ENCODE assay signal across 1 cellular context in genomic region chr1:45550401-45551305, GRCh38.
TF ChIP-seq lines count a peak whose summit lies in the region.

Gene AKR1A1, plus strand, starts transcription at chr1:45550826. Its CDS starts 10,969 bp downstream, at chr1:45561795.

TF ChIP-seq in HEK293, 187 proteins besides CTCF, POLR2A, EP300 and RAD21 (continued from another document):
- TF ChIP-seq ZNF692 (tag by site-specific recombination; IDR thresholded peaks at IDR 0.05), result peak; percentile 68; the same call in 1 of the 2 replicates
- TF ChIP-seq ZFP41 (tag by site-specific recombination; IDR thresholded peaks at IDR 0.05; ENCODE audit: borderline replicate concordance), result no peak
- TF ChIP-seq, protein P1, sequence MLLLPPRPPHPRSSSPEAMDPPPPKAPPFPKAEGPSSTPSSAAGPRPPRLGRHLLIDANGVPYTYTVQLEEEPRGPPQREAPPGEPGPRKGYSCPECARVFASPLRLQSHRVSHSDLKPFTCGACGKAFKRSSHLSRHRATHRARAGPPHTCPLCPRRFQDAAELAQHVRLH (tag by site-specific recombination; IDR thresholded peaks at IDR 0.05), result 0 out of 2 replicates have a peak, but pooled peaks have one; percentile 11
- no peak for TF ChIP-seq TSHZ1 (tag by site-specific recombination; IDR thresholded peaks at IDR 0.05; ENCODE audit: borderline replicate concordance)
- peak; percentile 77 for TF ChIP-seq ZNF660 (tag by site-specific recombination; IDR thresholded peaks at IDR 0.05)
- TF ChIP-seq ZSCAN16 (tag by site-specific recombination; IDR thresholded peaks at IDR 0.05), result no peak
- no peak for TF ChIP-seq ZNF585B (tag by site-specific recombination; IDR thresholded peaks at IDR 0.05)
- no peak for TF ChIP-seq ZNF169 (tag by site-specific recombination; IDR thresholded peaks at IDR 0.05)
- no peak for TF ChIP-seq ZNF175 (tag by site-specific recombination; IDR thresholded peaks at IDR 0.05)
- no peak for TF ChIP-seq BCL6B (tag by site-specific recombination; IDR thresholded peaks at IDR 0.05)
- TF ChIP-seq ZNF792 (tag by site-specific recombination; IDR thresholded peaks at IDR 0.05), result no peak
- no peak for TF ChIP-seq ZNF621 (tag by site-specific recombination; IDR thresholded peaks at IDR 0.05)
- no peak for TF ChIP-seq ZNF140 (tag by site-specific recombination; IDR thresholded peaks at IDR 0.05)
- TF ChIP-seq, protein P2, sequence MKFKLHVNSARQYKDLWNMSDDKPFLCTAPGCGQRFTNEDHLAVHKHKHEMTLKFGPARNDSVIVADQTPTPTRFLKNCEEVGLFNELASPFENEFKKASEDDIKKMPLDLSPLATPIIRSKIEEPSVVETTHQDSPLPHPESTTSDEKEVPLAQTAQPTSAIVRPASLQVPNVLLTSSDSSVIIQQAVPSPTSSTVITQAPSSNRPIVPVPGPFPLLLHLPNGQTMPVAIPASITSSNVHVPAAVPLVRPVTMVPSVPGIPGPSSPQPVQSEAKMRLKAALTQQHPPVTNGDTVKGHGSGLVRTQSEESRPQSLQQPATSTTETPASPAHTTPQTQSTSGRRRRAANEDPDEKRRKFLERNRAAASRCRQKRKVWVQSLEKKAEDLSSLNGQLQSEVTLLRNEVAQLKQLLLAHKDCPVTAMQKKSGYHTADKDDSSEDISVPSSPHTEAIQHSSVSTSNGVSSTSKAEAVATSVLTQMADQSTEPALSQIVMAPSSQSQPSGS (tag by site-specific recombination; IDR thresholded peaks at IDR 0.05; ENCODE audit: low read depth), result no peak
- no peak for TF ChIP-seq ZNF48 (tag by site-specific recombination; IDR thresholded peaks at IDR 0.05)
- peak; percentile 98 for TF ChIP-seq ZBTB17 (tag by site-specific recombination; IDR thresholded peaks at IDR 0.05)
- no peak for TF ChIP-seq ZNF433 (tag by site-specific recombination; IDR thresholded peaks at IDR 0.05; ENCODE audit: low read depth)
- peak; percentile 50; the same call in 1 of the 2 replicates for TF ChIP-seq ZBTB20 (tag by site-specific recombination; IDR thresholded peaks at IDR 0.05)
- peak; percentile 85 for TF ChIP-seq ZSCAN30 (tag by site-specific recombination; IDR thresholded peaks at IDR 0.05)
- peak; percentile 64; the same call in 1 of the 2 replicates for TF ChIP-seq ZFP69B (tag by site-specific recombination; IDR thresholded peaks at IDR 0.05)
- TF ChIP-seq ZNF513 (tag by site-specific recombination; IDR thresholded peaks at IDR 0.05), result no peak
- TF ChIP-seq, protein P3, sequence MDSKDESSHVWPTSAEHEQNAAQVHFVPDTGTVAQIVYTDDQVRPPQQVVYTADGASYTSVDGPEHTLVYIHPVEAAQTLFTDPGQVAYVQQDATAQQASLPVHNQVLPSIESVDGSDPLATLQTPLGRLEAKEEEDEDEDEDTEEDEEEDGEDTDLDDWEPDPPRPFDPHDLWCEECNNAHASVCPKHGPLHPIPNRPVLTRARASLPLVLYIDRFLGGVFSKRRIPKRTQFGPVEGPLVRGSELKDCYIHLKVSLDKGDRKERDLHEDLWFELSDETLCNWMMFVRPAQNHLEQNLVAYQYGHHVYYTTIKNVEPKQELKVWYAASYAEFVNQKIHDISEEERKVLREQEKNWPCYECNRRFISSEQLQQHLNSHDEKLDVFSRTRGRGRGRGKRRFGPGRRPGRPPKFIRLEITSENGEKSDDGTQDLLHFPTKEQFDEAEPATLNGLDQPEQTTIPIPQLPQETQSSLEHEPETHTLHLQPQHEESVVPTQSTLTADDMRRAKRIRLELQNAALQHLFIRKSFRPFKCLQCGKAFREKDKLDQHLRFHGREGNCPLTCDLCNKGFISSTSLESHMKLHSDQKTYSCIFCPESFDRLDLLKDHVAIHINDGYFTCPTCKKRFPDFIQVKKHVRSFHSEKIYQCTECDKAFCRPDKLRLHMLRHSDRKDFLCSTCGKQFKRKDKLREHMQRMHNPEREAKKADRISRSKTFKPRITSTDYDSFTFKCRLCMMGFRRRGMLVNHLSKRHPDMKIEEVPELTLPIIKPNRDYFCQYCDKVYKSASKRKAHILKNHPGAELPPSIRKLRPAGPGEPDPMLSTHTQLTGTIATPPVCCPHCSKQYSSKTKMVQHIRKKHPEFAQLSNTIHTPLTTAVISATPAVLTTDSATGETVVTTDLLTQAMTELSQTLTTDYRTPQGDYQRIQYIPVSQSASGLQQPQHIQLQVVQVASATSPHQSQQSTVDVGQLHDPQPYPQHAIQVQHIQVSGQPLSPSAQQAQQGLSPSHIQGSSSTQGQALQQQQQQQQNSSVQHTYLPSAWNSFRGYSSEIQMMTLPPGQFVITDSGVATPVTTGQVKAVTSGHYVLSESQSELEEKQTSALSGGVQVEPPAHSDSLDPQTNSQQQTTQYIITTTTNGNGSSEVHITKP (tag by site-specific recombination; IDR thresholded peaks at IDR 0.05), result peak; percentile 100
- TF ChIP-seq ZNF23 (tag by site-specific recombination; IDR thresholded peaks at IDR 0.05; ENCODE audit: borderline replicate concordance), result no peak
- TF ChIP-seq ZNF830 (tag by site-specific recombination; IDR thresholded peaks at IDR 0.05; ENCODE audit: low read depth), result no peak
- peak; percentile 16; the same call in 1 of the 2 replicates for TF ChIP-seq OSR2 (tag by site-specific recombination; IDR thresholded peaks at IDR 0.05)
- 0 out of 2 replicates have a peak, but pooled peaks have one; percentile 13 for TF ChIP-seq OVOL3 (tag by site-specific recombination; IDR thresholded peaks at IDR 0.05)
- TF ChIP-seq ZNF610 (tag by site-specific recombination; IDR thresholded peaks at IDR 0.05; ENCODE audit: borderline replicate concordance), result no peak
- TF ChIP-seq MEIS1 (CRISPR knock-in tag; IDR thresholded peaks at IDR 0.05; ENCODE audit: borderline replicate concordance), result no peak
- peak; percentile 83 for TF ChIP-seq ZNF24 (tag by site-specific recombination; IDR thresholded peaks at IDR 0.05)
- no peak for TF ChIP-seq ZFP3 (tag by site-specific recombination; IDR thresholded peaks at IDR 0.05; ENCODE audit: low read depth)
- TF ChIP-seq ZSCAN23 (tag by site-specific recombination; IDR thresholded peaks at IDR 0.05), result no peak
- TF ChIP-seq ZNF146 (tag by site-specific recombination; IDR thresholded peaks at IDR 0.05), result no peak
- no peak for TF ChIP-seq ZNF843 (tag by site-specific recombination; IDR thresholded peaks at IDR 0.05)
- no peak; the same call in 1 of the 2 replicates for TF ChIP-seq ZBTB1 (tag by site-specific recombination; IDR thresholded peaks at IDR 0.05)
- no peak; the same call in 1 of the 2 replicates for TF ChIP-seq ZNF391 (tag by site-specific recombination; IDR thresholded peaks at IDR 0.05; ENCODE audit: borderline replicate concordance, low read depth)
- peak; percentile 97 for TF ChIP-seq SP2 (tag by site-specific recombination; IDR thresholded peaks at IDR 0.05)
- TF ChIP-seq ZNF148 (tag by site-specific recombination; IDR thresholded peaks at IDR 0.05; ENCODE audit: borderline replicate concordance), result no peak
